Comparison of ENCODE assay signal across 9 cellular contexts in the genomic region with DNA sequence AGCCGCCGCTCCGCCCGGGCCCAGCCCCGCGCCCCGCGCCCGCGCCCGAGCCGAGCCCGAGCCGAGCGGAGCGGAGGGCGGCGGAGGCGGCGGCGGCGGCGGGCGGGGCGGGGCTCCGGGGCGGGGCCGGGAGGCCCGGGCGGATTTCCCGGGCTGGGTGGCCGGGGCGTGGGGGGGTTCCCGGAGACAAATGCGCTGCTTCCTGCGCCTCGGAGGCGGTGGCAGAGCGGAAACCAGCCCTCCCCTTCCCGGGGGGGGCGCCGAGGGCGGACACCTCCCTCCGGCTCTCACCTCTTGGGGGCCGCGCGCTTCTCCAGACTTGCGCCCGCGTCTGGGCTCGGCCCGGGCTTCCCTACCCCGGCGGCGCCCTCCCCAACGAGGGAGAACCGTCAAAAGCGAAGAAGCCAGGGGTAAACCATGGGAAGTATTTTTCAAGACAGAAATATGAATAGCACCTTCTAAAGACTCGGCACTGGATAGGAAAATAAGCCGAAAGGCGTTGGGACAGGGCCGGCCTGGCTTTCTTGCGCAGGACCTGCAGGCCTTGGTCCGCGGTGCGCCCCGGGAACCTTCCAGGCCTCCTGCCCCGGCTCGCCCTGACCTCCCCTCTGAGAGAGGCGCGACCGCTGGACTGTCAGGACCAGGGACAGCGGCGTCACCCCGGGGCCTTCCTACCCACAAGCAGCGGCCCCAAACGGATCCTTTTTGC. TPM values are rescaled to one million over a fixed set of nuclear protein-coding genes. Genes with fewer than 3 reads are reported as not detected.
DNase-seq lines count a peak whose midpoint lies in the region; ATAC-seq and TF ChIP-seq lines count a peak whose summit lies in the region.
"Had no signal": no experiment of that assay in that cellular context is flagged by ENCODE, and none has a peak within 500 bp of the region (broad histone marks: within the 10 kb centered on the region; RNA-seq: fewer than 3 reads in every experiment).

A gene (minus strand): TSS at position 79 of the 709 bp plus-strand sequence. CDS start 88 bp downstream, outside the sequence.

- peak; percentile 36 to 38 for ATAC-seq in gastrocnemius medialis
- no peak for ATAC-seq in GM19023 (IDR thresholded peaks at IDR 0.05; ENCODE audit: unreplicated experiment)
- no peak for ATAC-seq in GM19328 (IDR thresholded peaks at IDR 0.05; ENCODE audit: unreplicated experiment)

- H3K27me3 ChIP-seq in iPS DF 6.9 (ENCODE audit: control insufficient read depth, insufficient read depth, low read length) (peaks cover 21% of the 10 kb centered on the region), gastrocnemius medialis (peaks cover 4 to 12% (median 9%) of the 10 kb centered on the region in 3 donors)

- peaks cover 5% of the 10 kb centered on the region; the same call in 1 of the 2 replicates for H3K4me1 ChIP-seq in iPS DF 6.9 (ENCODE audit: control insufficient read depth, insufficient read depth, low read length)
- H3K4me1 ChIP-seq in gastrocnemius medialis = peaks cover 22 to 42% of the 10 kb centered on the region in 2 donors

- DNase-seq in EL (peak; percentile 73), HS-5 (ENCODE audit: low read depth) (peak; percentile 35), T-helper 9 cell (peak; percentile 69), astrocyte of the cerebellum (ENCODE audit: low read depth) (no peak), iPS DF 6.9 (ENCODE audit: low read depth, low spot score) (no peak), gastrocnemius medialis (peak in 1 of 2 donors; percentile 53)

- H3K36me3 ChIP-seq in iPS DF 6.9 (ENCODE audit: control insufficient read depth, insufficient read depth, low read length) (peaks cover 5% of the 10 kb centered on the region; the same call in 1 of the 2 replicates), gastrocnemius medialis (no peaks in the 10 kb centered on the region)

- peak within 1 kb of the TSS; percentile 52 for H3K4me3 ChIP-seq in astrocyte of the cerebellum (ENCODE audit: low read depth, low read length)
- H3K4me3 ChIP-seq in iPS DF 6.9 (ENCODE audit: low read length) = peak within 1 kb of the TSS; percentile 12; the same call in 1 of the 2 replicates
- peak within 1 kb of the TSS; percentile 44 to 77 (median 60) for H3K4me3 ChIP-seq in gastrocnemius medialis

- intact Hi-C loops in gastrocnemius medialis (cut with DNase I; ENCODE audit: low total_unique reads) = loop anchor here (2.0 kb wide), 1 partner anchor 26 kb away; a partner anchor contains a TSS

- H3K9me3 ChIP-seq in iPS DF 6.9 (ENCODE audit: control insufficient read depth, insufficient read depth, low read length) (no peaks in the 10 kb centered on the region), gastrocnemius medialis (no peaks in the 10 kb centered on the region)

- in situ Hi-C loops in astrocyte of the cerebellum (cut with HindIII; ENCODE audit: low sequenced_read_pairs) = no loop called here
- in situ Hi-C loops in gastrocnemius medialis (cut with MboI; ENCODE audit: low sequenced_read_pairs in 4 of 4) = loop anchor here in 2 of 4 donors (10.0 kb wide), 1 partner anchor 54 kb away; a partner anchor contains a TSS

- TF ChIP-seq POLR2A in gastrocnemius medialis (IDR thresholded peaks at IDR 0.05) = no peak

- no peak for TF ChIP-seq CTCF in astrocyte of the cerebellum (IDR thresholded peaks at IDR 0.05; ENCODE audit: low read depth, low read length, missing control alignments)
- TF ChIP-seq CTCF in gastrocnemius medialis (IDR thresholded peaks at IDR 0.05 in 4 of 5, conservative IDR thresholded peaks at IDR 0.05 in 1 of 5) = no peak

- H3K27ac ChIP-seq in iPS DF 6.9 (ENCODE audit: low read length) (no peak within 1 kb of the TSS), gastrocnemius medialis (peak within 1 kb of the TSS in 3 of 4 donors; percentile 51 to 64 (median 60))
- H3K27ac ChIP-seq: epithelial cell of prostate had no signal

- no CpG with 5 or more reads among the region's 77 CpGs for WGBS in iPS DF 6.9 (ENCODE audit: insufficient coverage, insufficient read length)

RNA-seq across cellular contexts. Expression of the gene that starts here (rescaled TPM):
- 1 to 10 TPM; 1.8 to 4.2 (median 3.4) TPM for total RNA-seq in gastrocnemius medialis

Comparison
In these comparisons a context has a peak if more than half of its experiments do, and no peak if none do; other contexts are left out.
1. DNase-seq: peak in EL (single experiment), HS-5 (single experiment) and T-helper 9 cell (single experiment); none in astrocyte of the cerebellum (single experiment) and iPS DF 6.9 (single experiment).
2. ATAC-seq: peak in gastrocnemius medialis (2 of 2); none in GM19023 (single experiment) and GM19328 (single experiment).
3. Peak in every context shown above with its lines, with median percentiles within 50 percentile points of each other: H3K4me3 ChIP-seq.